In genomic region chr2:45203400-45203799, GRCh38 we compare ENCODE assay signal across 33 cellular contexts.
"Had no signal": no experiment of that assay in that cellular context is flagged by ENCODE, and none has a peak within 500 bp of the region (broad histone marks: within the 10 kb centered on the region; RNA-seq: fewer than 3 reads in every experiment).

No MANE protein-coding gene starts in this region.

- H3K27me3 ChIP-seq: MG63 had no signal

- H3K36me3 ChIP-seq: MG63 had no signal

- H3K27ac ChIP-seq: KMS-11 had no signal

- H3K9ac ChIP-seq: KMS-11 had no signal

- H3K4me3 ChIP-seq: MG63 had no signal

- DNase-seq: Karpas-422, Kasumi-1, KG1, MG63, MV-4-11, NCI-H1048, NCI-H1092, NCI-H1092 treated with DMSO at 0.1 percent for 48 hours, NCI-H1105, NCI-H1105 treated with DMSO at 0.1 percent for 48 hours, NCI-H1417, NCI-H1417 treated with DMSO at 0.1 percent for 48 hours, NCI-H1436, NCI-H1436 treated with DMSO at 0.1 percent for 48 hours, NCI-H146, NCI-H1694, NCI-H1694 treated with DMSO at 0.1 percent for 48 hours, NCI-H187, NCI-H187 treated with DMSO at 0.1 percent for 48 hours, NCI-H1930, NCI-H2029, NCI-H2029 treated with DMSO at 0.1 percent for 48 hours, NCI-H2081, NCI-H2081 treated with DMSO at 0.1 percent for 48 hours, NCI-H2107, NCI-H2171, NCI-H2171 treated with DMSO at 0.1 percent for 48 hours, NCI-H2227 treated with DMSO at 0.1 percent for 48 hours, NCI-H226, NCI-H345, NCI-H446, NCI-H446 treated with DMSO at 0.1 percent for 48 hours had no signal
